Comparison of ENCODE assay signal across 1 cellular context in genomic region chr10:95260909-95261552, GRCh38.
TF ChIP-seq lines count a peak whose summit lies in the region.

No MANE protein-coding gene starts in this region.

TF ChIP-seq in liver, 16 proteins besides CTCF, POLR2A, EP300 and RAD21 (continued from another document):
- TF ChIP-seq, protein P1, sequence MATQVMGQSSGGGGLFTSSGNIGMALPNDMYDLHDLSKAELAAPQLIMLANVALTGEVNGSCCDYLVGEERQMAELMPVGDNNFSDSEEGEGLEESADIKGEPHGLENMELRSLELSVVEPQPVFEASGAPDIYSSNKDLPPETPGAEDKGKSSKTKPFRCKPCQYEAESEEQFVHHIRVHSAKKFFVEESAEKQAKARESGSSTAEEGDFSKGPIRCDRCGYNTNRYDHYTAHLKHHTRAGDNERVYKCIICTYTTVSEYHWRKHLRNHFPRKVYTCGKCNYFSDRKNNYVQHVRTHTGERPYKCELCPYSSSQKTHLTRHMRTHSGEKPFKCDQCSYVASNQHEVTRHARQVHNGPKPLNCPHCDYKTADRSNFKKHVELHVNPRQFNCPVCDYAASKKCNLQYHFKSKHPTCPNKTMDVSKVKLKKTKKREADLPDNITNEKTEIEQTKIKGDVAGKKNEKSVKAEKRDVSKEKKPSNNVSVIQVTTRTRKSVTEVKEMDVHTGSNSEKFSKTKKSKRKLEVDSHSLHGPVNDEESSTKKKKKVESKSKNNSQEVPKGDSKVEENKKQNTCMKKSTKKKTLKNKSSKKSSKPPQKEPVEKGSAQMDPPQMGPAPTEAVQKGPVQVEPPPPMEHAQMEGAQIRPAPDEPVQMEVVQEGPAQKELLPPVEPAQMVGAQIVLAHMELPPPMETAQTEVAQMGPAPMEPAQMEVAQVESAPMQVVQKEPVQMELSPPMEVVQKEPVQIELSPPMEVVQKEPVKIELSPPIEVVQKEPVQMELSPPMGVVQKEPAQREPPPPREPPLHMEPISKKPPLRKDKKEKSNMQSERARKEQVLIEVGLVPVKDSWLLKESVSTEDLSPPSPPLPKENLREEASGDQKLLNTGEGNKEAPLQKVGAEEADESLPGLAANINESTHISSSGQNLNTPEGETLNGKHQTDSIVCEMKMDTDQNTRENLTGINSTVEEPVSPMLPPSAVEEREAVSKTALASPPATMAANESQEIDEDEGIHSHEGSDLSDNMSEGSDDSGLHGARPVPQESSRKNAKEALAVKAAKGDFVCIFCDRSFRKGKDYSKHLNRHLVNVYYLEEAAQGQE (IDR thresholded peaks at IDR 0.05) = no peak
- TF ChIP-seq YY1 (IDR thresholded peaks at IDR 0.05) (no peak), TAF1 (conservative IDR thresholded peaks at IDR 0.05) (no peak), FOXA1 (IDR thresholded peaks at IDR 0.05) (no peak)
